ENCODE assay signal across 20 cellular contexts in the genomic region with DNA sequence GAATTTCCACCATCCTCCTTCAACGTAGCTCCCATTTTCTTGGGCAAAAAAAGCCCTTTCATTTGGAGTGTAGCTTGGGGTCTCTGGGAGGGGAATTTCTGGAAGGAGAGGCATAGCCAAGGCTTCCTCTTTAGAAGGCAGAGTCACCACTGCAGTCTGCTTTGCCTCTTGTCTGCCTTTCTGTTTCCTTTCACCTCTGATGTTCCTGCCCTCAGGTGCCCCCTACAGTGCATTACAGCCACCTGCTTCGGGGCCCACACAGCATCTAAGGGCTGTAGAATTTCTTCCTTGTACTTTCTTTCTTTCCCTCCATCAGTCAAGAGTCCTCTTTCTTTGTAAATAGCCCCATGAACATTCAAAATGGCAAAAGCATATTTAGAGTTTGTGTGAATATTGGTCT.
A peak's percentile ranks its signal among the peaks of the same experiment; 100 is the strongest.
DNase-seq lines count a peak whose midpoint lies in the region; ATAC-seq, FAIRE-seq and TF ChIP-seq lines count a peak whose summit lies in the region.
"Had no signal": no experiment of that assay in that cellular context is flagged by ENCODE, and none has a peak within 500 bp of the region (broad histone marks: within the 10 kb centered on the region; RNA-seq: fewer than 3 reads in every experiment).

No MANE protein-coding gene starts in this region.

- CTCF ChIA-PET in CD4-positive, alpha-beta T cell (lab: Charles Lee), result interaction anchor here (3.4 to 5.2 kb wide), 2 partner anchors 9 to 33 kb away, joined by 32 to 42 read pairs; no protein-coding TSS in a partner anchor

- TF ChIP-seq CTCF in CD4-positive, alpha-beta T cell (IDR thresholded peaks at IDR 0.05), result peak; percentile 15
- TF ChIP-seq CTCF in WERI-Rb-1 (IDR thresholded peaks at IDR 0.05; ENCODE audit: low read depth, low read length), result no peak
- no peak for TF ChIP-seq CTCF in stomach (IDR thresholded peaks at IDR 0.05)

- TF ChIP-seq POLR2A in stomach (IDR thresholded peaks at IDR 0.05), result no peak

- H3K4me3 ChIP-seq in WERI-Rb-1 (ENCODE audit: low read depth, low read length) (no peak overlapping the region), stomach (no peak overlapping the region)
- H3K4me3 ChIP-seq: gastroesophageal sphincter, spleen had no signal

- peaks cover 9% of the 10 kb centered on the region for H3K36me3 Mint-ChIP-seq in CD4-positive, alpha-beta T cell (ENCODE audit: low read depth)

- H3K9me3 Mint-ChIP-seq in CD4-positive, alpha-beta T cell, result no peaks in the 10 kb centered on the region
- H3K9me3 Mint-ChIP-seq: central memory CD8-positive, alpha-beta T cell had no signal

- peak; percentile 70 for FAIRE-seq in GM19239 (lab: Jason Lieb, UNC)
- FAIRE-seq: A204.1 had no signal

- peaks cover 13 to 29% (median 17%) of the 10 kb centered on the region in 4 donors for H3K4me1 ChIP-seq in stomach
- H3K4me1 ChIP-seq: gastroesophageal sphincter had no signal

- intact Hi-C loops in CD4-positive, alpha-beta T cell (cut with DNase I, micrococcal nuclease), result no loop called here
- intact Hi-C loops in stomach (cut with DNase I; ENCODE audit: low total_unique reads), result no loop called here

- TF ChIP-seq EP300 in stomach (IDR thresholded peaks at IDR 0.05), result no peak

- ATAC-seq in CD4-positive, alpha-beta T cell (ENCODE audit: poor library complexity), result peak; percentile 37
- ATAC-seq in HG03432 (IDR thresholded peaks at IDR 0.05; ENCODE audit: unreplicated experiment) (no peak), GM21423 (IDR thresholded peaks at IDR 0.05; ENCODE audit: unreplicated experiment) (no peak)
- ATAC-seq: esophagus mucosa, gastroesophageal sphincter, left colon had no signal

- no peaks in the 10 kb centered on the region for H3K27me3 ChIP-seq in CD4-positive, alpha-beta T cell (ENCODE audit: control insufficient read depth, insufficient read depth, low read length)
- peaks cover 81% of the 10 kb centered on the region for H3K27me3 ChIP-seq in WERI-Rb-1 (ENCODE audit: insufficient read depth, low read depth, severe bottlenecking)
- H3K27me3 ChIP-seq in stomach, result peaks cover 0 to 16% (median 0%) of the 10 kb centered on the region in 3 donors

- H3K4me1 Mint-ChIP-seq in CD4-positive, alpha-beta T cell (ENCODE audit: low read depth), result peaks cover 25% of the 10 kb centered on the region

- WGBS in stomach, 5 donors, result 64 to 74% (median 67%) methylated on average over 2 of the region's 2 CpGs

- no peak overlapping the region for H3K27ac ChIP-seq in CD4-positive, alpha-beta T cell (ENCODE audit: low read depth, low read length)
- H3K27ac ChIP-seq in WERI-Rb-1 (no peak overlapping the region), stomach (no peak overlapping the region)
- H3K27ac ChIP-seq: gastroesophageal sphincter, spleen had no signal

- no peak overlapping the region for H3K27ac Mint-ChIP-seq in CD4-positive, alpha-beta T cell
- H3K27ac Mint-ChIP-seq: HFFc6 had no signal

- POLR2A ChIA-PET in CD4-positive, alpha-beta T cell (lab: Charles Lee), result no interaction called here

- no peaks in the 10 kb centered on the region for H3K9me3 ChIP-seq in CD4-positive, alpha-beta T cell (ENCODE audit: control insufficient read depth, low read length)
- H3K9me3 ChIP-seq in WERI-Rb-1 (ENCODE audit: severe bottlenecking) (no peaks in the 10 kb centered on the region), stomach (no peaks in the 10 kb centered on the region)
- H3K9me3 ChIP-seq: gastroesophageal sphincter, spleen had no signal

- no peaks in the 10 kb centered on the region for H3K27me3 Mint-ChIP-seq in CD4-positive, alpha-beta T cell

- H3K36me3 ChIP-seq in WERI-Rb-1, result no peaks in the 10 kb centered on the region
- H3K36me3 ChIP-seq in stomach, result no peaks in the 10 kb centered on the region
- H3K36me3 ChIP-seq: gastroesophageal sphincter, spleen had no signal

- peak overlapping the region; percentile 50 for H3K4me3 Mint-ChIP-seq in CD4-positive, alpha-beta T cell
- H3K4me3 Mint-ChIP-seq: central memory CD8-positive, alpha-beta T cell; HFFc6 had no signal

- DNase-seq in NCI-H1436 (lab: John Stamatoyannopoulos, UW), result peak; percentile 30
- no peak for DNase-seq in NCI-H1436 treated with DMSO at 0.1 percent for 48 hours (lab: John Stamatoyannopoulos, UW)
- DNase-seq in CD4-positive, alpha-beta T cell, result peak in 1 of 10 experiments; percentile 7
- DNase-seq in GM19239 (ENCODE audit: insufficient read length, low spot score), result no peak
- peak; percentile 13 for DNase-seq in WERI-Rb-1
- DNase-seq in stomach, result no peak
- DNase-seq: aorta, C1 segment of cervical spinal cord, DMS 273 treated with DMSO at 0.1 percent for 48 hours, HFFc6, left colon, NCI-H2227 treated with DMSO at 0.1 percent for 48 hours, spleen, SW 1271 had no signal

Comparison
In these comparisons a context has a peak if more than half of its experiments do, and no peak if none do; other contexts are left out.
1. DNase-seq: peak in NCI-H1436 (single experiment) and WERI-Rb-1 (single experiment); none in NCI-H1436 treated with DMSO at 0.1 percent for 48 hours (single experiment), GM19239 (single experiment) and stomach (single experiment).